Comparison of ENCODE assay signal across 1 cellular context in the genomic region with DNA sequence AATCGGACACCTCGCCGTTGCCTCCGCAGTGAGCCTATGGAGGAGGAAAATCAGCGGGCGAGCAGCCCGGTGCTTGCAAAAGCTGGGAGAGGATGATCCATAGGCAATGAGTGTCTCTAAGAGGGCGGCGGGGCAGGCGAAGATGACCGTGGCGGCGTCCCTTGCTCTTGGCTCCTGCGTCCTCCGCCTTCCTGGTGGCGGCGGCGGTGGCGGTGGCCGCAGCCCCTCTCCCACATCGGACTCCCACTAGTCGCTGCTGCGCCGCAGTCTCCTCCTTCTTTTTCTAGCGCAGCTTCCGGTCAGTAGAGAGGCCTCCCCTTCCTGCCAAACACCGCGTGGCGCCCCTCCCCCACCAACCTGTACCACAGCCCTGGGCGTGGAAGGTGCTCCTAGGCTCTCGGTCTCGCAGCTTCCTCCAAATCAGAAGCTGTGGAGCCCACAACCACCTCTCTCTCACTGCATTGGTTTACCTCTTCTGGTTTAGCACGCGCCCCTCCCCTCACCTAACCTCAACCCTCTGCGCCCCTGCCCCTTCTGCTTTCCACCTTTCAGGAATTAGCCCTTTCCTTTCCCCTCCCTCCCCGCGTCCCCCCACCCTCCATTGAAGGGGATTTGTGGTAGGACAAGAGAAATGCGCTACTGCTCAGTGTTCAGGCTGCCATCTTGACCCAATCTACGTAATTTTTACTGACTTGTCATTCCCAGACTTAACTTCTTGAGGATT.
A peak's percentile ranks its signal among the peaks of the same experiment; 100 is the strongest.
TF ChIP-seq lines count a peak whose summit lies in the region.

SPIN3 (minus strand) TSS at position 271 of the 724 bp plus-strand sequence. CDS start 594 bp downstream, outside the sequence.

TF ChIP-seq in HepG2, 621 proteins besides CTCF, POLR2A, EP300 and RAD21 (continued from another document and continues in another):
- peak; percentile 77 for TF ChIP-seq YEATS4 (CRISPR knock-in tag; IDR thresholded peaks at IDR 0.05; ENCODE audit: borderline replicate concordance)
- no peak for TF ChIP-seq DDIT3 (CRISPR knock-in tag; IDR thresholded peaks at IDR 0.05)
- TF ChIP-seq ZNF891 (CRISPR knock-in tag; IDR thresholded peaks at IDR 0.05) = no peak
- peak; percentile 20; the same call in 1 of the 2 replicates for TF ChIP-seq BCL6 (CRISPR knock-in tag; IDR thresholded peaks at IDR 0.05)
- 0 out of 2 replicates have a peak, but pooled peaks have one; percentile 22 for TF ChIP-seq HOXA5 (CRISPR knock-in tag; IDR thresholded peaks at IDR 0.05)
- TF ChIP-seq PRDM10 (CRISPR knock-in tag; IDR thresholded peaks at IDR 0.05; ENCODE audit: low read depth) = 0 out of 2 replicates have a peak, but pooled peaks have one; percentile 26
- TF ChIP-seq, protein P1, sequence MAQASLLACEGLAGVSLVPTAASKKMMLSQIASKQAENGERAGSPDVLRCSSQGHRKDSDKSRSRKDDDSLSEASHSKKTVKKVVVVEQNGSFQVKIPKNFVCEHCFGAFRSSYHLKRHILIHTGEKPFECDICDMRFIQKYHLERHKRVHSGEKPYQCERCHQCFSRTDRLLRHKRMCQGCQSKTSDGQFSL (CRISPR knock-in tag; IDR thresholded peaks at IDR 0.05) = no peak
- TF ChIP-seq, protein P2, sequence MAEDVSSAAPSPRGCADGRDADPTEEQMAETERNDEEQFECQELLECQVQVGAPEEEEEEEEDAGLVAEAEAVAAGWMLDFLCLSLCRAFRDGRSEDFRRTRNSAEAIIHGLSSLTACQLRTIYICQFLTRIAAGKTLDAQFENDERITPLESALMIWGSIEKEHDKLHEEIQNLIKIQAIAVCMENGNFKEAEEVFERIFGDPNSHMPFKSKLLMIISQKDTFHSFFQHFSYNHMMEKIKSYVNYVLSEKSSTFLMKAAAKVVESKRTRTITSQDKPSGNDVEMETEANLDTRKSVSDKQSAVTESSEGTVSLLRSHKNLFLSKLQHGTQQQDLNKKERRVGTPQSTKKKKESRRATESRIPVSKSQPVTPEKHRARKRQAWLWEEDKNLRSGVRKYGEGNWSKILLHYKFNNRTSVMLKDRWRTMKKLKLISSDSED (CRISPR knock-in tag; IDR thresholded peaks at IDR 0.05) = no peak
- TF ChIP-seq SP2 (CRISPR knock-in tag; IDR thresholded peaks at IDR 0.05) = peak; percentile 40; the same call in 1 of the 2 replicates
- TF ChIP-seq NR3C1 (CRISPR knock-in tag; IDR thresholded peaks at IDR 0.05) = no peak
- TF ChIP-seq, protein P3, sequence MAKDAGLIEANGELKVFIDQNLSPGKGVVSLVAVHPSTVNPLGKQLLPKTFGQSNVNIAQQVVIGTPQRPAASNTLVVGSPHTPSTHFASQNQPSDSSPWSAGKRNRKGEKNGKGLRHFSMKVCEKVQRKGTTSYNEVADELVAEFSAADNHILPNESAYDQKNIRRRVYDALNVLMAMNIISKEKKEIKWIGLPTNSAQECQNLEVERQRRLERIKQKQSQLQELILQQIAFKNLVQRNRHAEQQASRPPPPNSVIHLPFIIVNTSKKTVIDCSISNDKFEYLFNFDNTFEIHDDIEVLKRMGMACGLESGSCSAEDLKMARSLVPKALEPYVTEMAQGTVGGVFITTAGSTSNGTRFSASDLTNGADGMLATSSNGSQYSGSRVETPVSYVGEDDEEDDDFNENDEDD (CRISPR knock-in tag; IDR thresholded peaks at IDR 0.05; ENCODE audit: borderline replicate concordance) = peak; percentile 57; the same call in 1 of the 2 replicates
- no peak for TF ChIP-seq CREB1 (IDR thresholded peaks at IDR 0.05)
- TF ChIP-seq CREB1 (CRISPR knock-in tag; IDR thresholded peaks at IDR 0.05) = 0 out of 2 replicates have a peak, but pooled peaks have one; percentile 17
- TF ChIP-seq THAP8 (CRISPR knock-in tag; IDR thresholded peaks at IDR 0.05; ENCODE audit: borderline replicate concordance) = no peak
- TF ChIP-seq NFRKB (IDR thresholded peaks at IDR 0.05) = no peak
- peak; percentile 72 for TF ChIP-seq KMT2B (CRISPR knock-in tag; IDR thresholded peaks at IDR 0.05)
- TF ChIP-seq, protein P4, sequence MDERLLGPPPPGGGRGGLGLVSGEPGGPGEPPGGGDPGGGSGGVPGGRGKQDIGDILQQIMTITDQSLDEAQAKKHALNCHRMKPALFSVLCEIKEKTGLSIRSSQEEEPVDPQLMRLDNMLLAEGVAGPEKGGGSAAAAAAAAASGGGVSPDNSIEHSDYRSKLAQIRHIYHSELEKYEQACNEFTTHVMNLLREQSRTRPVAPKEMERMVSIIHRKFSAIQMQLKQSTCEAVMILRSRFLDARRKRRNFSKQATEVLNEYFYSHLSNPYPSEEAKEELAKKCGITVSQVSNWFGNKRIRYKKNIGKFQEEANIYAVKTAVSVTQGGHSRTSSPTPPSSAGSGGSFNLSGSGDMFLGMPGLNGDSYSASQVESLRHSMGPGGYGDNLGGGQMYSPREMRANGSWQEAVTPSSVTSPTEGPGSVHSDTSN (CRISPR knock-in tag; IDR thresholded peaks at IDR 0.05) = no peak
- peak; percentile 25; the same call in 1 of the 2 replicates for TF ChIP-seq MTA1 (CRISPR knock-in tag; IDR thresholded peaks at IDR 0.05; ENCODE audit: borderline replicate concordance)
- TF ChIP-seq ZNF331 (CRISPR knock-in tag; IDR thresholded peaks at IDR 0.05) = peak; percentile 57; the same call in 1 of the 2 replicates
- TF ChIP-seq, protein P5, sequence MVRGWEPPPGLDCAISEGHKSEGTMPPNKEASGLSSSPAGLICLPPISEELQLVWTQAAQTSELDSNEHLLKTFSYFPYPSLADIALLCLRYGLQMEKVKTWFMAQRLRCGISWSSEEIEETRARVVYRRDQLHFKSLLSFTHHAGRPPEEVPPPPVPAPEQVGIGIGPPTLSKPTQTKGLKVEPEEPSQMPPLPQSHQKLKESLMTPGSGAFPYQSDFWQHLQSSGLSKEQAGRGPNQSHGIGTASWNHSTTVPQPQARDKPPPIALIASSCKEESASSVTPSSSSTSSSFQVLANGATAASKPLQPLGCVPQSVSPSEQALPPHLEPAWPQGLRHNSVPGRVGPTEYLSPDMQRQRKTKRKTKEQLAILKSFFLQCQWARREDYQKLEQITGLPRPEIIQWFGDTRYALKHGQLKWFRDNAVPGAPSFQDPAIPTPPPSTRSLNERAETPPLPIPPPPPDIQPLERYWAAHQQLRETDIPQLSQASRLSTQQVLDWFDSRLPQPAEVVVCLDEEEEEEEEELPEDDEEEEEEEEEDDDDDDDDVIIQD (CRISPR knock-in tag; IDR thresholded peaks at IDR 0.05; ENCODE audit: low read depth) = peak; percentile 29; the same call in 1 of the 2 replicates
- no peak for TF ChIP-seq LCORL (IDR thresholded peaks at IDR 0.05)
- peak; percentile 52; the same call in 1 of the 2 replicates for TF ChIP-seq LCORL (CRISPR knock-in tag; IDR thresholded peaks at IDR 0.05)
- TF ChIP-seq ZNF746 (CRISPR knock-in tag; IDR thresholded peaks at IDR 0.05) = no peak
- TF ChIP-seq, protein P6, sequence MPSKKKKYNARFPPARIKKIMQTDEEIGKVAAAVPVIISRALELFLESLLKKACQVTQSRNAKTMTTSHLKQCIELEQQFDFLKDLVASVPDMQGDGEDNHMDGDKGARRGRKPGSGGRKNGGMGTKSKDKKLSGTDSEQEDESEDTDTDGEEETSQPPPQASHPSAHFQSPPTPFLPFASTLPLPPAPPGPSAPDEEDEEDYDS (CRISPR knock-in tag; IDR thresholded peaks at IDR 0.05) = peak; percentile 73
- TF ChIP-seq PATZ1 (CRISPR knock-in tag; IDR thresholded peaks at IDR 0.05) = peak; percentile 76
- TF ChIP-seq RBM22 (optimal IDR thresholded peaks at IDR 0.05; ENCODE audit: low read length) = no peak
- TF ChIP-seq RFX5 (IDR thresholded peaks at IDR 0.05; ENCODE audit: low read depth, low read length) = no peak
- TF ChIP-seq ZNF605 (CRISPR knock-in tag; IDR thresholded peaks at IDR 0.05) = peak; percentile 75
- TF ChIP-seq MYC (CRISPR knock-in tag; IDR thresholded peaks at IDR 0.05; ENCODE audit: borderline replicate concordance) = peak; percentile 97
- 0 out of 2 replicates have a peak, but pooled peaks have one; percentile 47 for TF ChIP-seq ZBTB7A (CRISPR knock-in tag; IDR thresholded peaks at IDR 0.05)
- peak; percentile 52; the same call in 1 of the 2 replicates for TF ChIP-seq ZNF317 (CRISPR knock-in tag; IDR thresholded peaks at IDR 0.05)
- peak; percentile 81 for TF ChIP-seq HNRNPLL (IDR thresholded peaks at IDR 0.05; ENCODE audit: low read depth, low read length, poor library complexity, severe bottlenecking)
- TF ChIP-seq ZNF17 (CRISPR knock-in tag; IDR thresholded peaks at IDR 0.05) = no peak
- TF ChIP-seq ZNF33B (CRISPR knock-in tag; IDR thresholded peaks at IDR 0.05) = no peak
- TF ChIP-seq CBX5 (CRISPR knock-in tag; IDR thresholded peaks at IDR 0.05; ENCODE audit: borderline replicate concordance) = no peak
- TF ChIP-seq ZFP91 (CRISPR knock-in tag; IDR thresholded peaks at IDR 0.05; ENCODE audit: borderline replicate concordance) = peak; percentile 59; the same call in 1 of the 2 replicates
- peak; percentile 34; the same call in 1 of the 2 replicates for TF ChIP-seq TFDP2 (CRISPR knock-in tag; IDR thresholded peaks at IDR 0.05)
- TF ChIP-seq YEATS2 (CRISPR knock-in tag; IDR thresholded peaks at IDR 0.05; ENCODE audit: borderline replicate concordance) = peak; percentile 78
- TF ChIP-seq HOXA9 (CRISPR knock-in tag; IDR thresholded peaks at IDR 0.05; ENCODE audit: borderline replicate concordance) = no peak; the same call in 1 of the 2 replicates
- peak; percentile 90 for TF ChIP-seq POLR2G (IDR thresholded peaks at IDR 0.05; ENCODE audit: low read depth, low read length)
